Comparison of ENCODE assay signal across 1 cellular context in genomic region chr16:64137976-64138375, GRCh38.
TF ChIP-seq lines count a peak whose summit lies in the region.

No MANE protein-coding gene starts in this region.

TF ChIP-seq in GM23338, 12 proteins besides CTCF, POLR2A, EP300 and RAD21 (continued from another document):
- TF ChIP-seq REST (IDR thresholded peaks at IDR 0.05; ENCODE audit: unreplicated experiment) (no peak), ZNF114 (CRISPR knock-in tag; IDR thresholded peaks at IDR 0.05) (no peak), ZNF331 (CRISPR knock-in tag; IDR thresholded peaks at IDR 0.05; ENCODE audit: low read depth) (no peak), ZNF462 (CRISPR knock-in tag; IDR thresholded peaks at IDR 0.05) (no peak), EZH2phosphoT487 (IDR thresholded peaks at IDR 0.05; ENCODE audit: unreplicated experiment) (no peak), STAT1 (IDR thresholded peaks at IDR 0.05; ENCODE audit: unreplicated experiment) (no peak), ETS1 (IDR thresholded peaks at IDR 0.05) (no peak), NANOG (IDR thresholded peaks at IDR 0.05; ENCODE audit: borderline replicate concordance) (no peak)
